ENCODE assay signal across 8 cellular contexts in genomic region chr17:45092932-45093430, GRCh38. TPM values are rescaled to one million over a fixed set of nuclear protein-coding genes. Genes with fewer than 3 reads are reported as not detected.
DNase-seq lines count a peak whose midpoint lies in the region; ATAC-seq and TF ChIP-seq lines count a peak whose summit lies in the region.

No MANE protein-coding gene starts in this region.

- intact Hi-C loops in head of caudate nucleus (cut with DNase I), result loop anchor here (5.0 kb wide), 1 partner anchor 36 kb away; no protein-coding TSS in a partner anchor

- POLR2A ChIA-PET in activated CD8-positive, alpha-beta T cell treated with anti-CD3 and anti-CD28 coated beads, Interleukin-2, amount 10 ng/mL, durations not matched to agents 7 days and 5 days (lab: Charles Lee), result no interaction called here

- H3K4me3 Mint-ChIP-seq in activated CD8-positive, alpha-beta T cell treated with anti-CD3 and anti-CD28 coated beads, Interleukin-2, amount 10 ng/mL, durations not matched to agents 7 days and 5 days, result no peak overlapping the region

- no peak for ATAC-seq in activated CD8-positive, alpha-beta T cell treated with anti-CD3 and anti-CD28 coated beads, Interleukin-2, amount 10 ng/mL, durations not matched to agents 7 days and 5 days
- no peak for ATAC-seq in HG03139 (IDR thresholded peaks at IDR 0.05; ENCODE audit: unreplicated experiment)

- peak overlapping the region; percentile 32 for H3K27ac ChIP-seq in VCaP

- CTCF ChIA-PET in activated CD8-positive, alpha-beta T cell treated with anti-CD3 and anti-CD28 coated beads, Interleukin-2, amount 10 ng/mL, durations not matched to agents 7 days and 5 days (lab: Charles Lee), result no interaction called here

- H3K4me1 Mint-ChIP-seq in activated CD8-positive, alpha-beta T cell treated with anti-CD3 and anti-CD28 coated beads, Interleukin-2, amount 10 ng/mL, durations not matched to agents 7 days and 5 days (ENCODE audit: low read depth), result peaks cover 9% of the 10 kb centered on the region

- no peak overlapping the region for H3K27ac Mint-ChIP-seq in activated CD8-positive, alpha-beta T cell treated with anti-CD3 and anti-CD28 coated beads, Interleukin-2, amount 10 ng/mL, durations not matched to agents 7 days and 5 days

- no peaks in the 10 kb centered on the region for H3K9me3 Mint-ChIP-seq in activated CD8-positive, alpha-beta T cell treated with anti-CD3 and anti-CD28 coated beads, Interleukin-2, amount 10 ng/mL, durations not matched to agents 7 days and 5 days (ENCODE audit: insufficient read depth)

- no peak for TF ChIP-seq CTCF in VCaP (conservative IDR thresholded peaks at IDR 0.05)

- no peaks in the 10 kb centered on the region for H3K27me3 Mint-ChIP-seq in activated CD8-positive, alpha-beta T cell treated with anti-CD3 and anti-CD28 coated beads, Interleukin-2, amount 10 ng/mL, durations not matched to agents 7 days and 5 days (ENCODE audit: low read depth)

- DNase-seq in Daoy (ENCODE audit: low read depth) (peak; percentile 97), head of caudate nucleus (peak; percentile 77 to 98 (median 92)), pulmonary artery endothelial cell (ENCODE audit: low read depth, low spot score) (peak; percentile 95), HuH-7.5 (ENCODE audit: low spot score) (no peak), mesenteric fat pad (ENCODE audit: low spot score) (no peak)
- DNase-seq in activated CD8-positive, alpha-beta T cell treated with anti-CD3 and anti-CD28 coated beads, Interleukin-2, amount 10 ng/mL, durations not matched to agents 7 days and 5 days, result no peak

- H3K36me3 Mint-ChIP-seq in activated CD8-positive, alpha-beta T cell treated with anti-CD3 and anti-CD28 coated beads, Interleukin-2, amount 10 ng/mL, durations not matched to agents 7 days and 5 days (ENCODE audit: low read depth), result peaks cover 63% of the 10 kb centered on the region

RNA-seq across cellular contexts. Expression of gene NMT1, which starts 31.9 kb away (rescaled TPM):
- total RNA-seq in Daoy (2014; rRNA removed; shearing (Covaris generic)), result 112 and 640 TPM in 2 replicates
- total RNA-seq in pulmonary artery endothelial cell (74.8 and 86.0 TPM in 2 replicates), mesenteric fat pad (118 TPM)
- 100 to 1,000 TPM; 125 to 143 TPM for total RNA-seq in activated CD8-positive, alpha-beta T cell treated with anti-CD3 and anti-CD28 coated beads, Interleukin-2, amount 10 ng/mL, durations not matched to agents 7 days and 5 days

RNA-seq across cellular contexts. Expression of gene PLCD3, which starts 39.3 kb away (rescaled TPM):
- 5.3 and 8.7 TPM in 2 replicates for total RNA-seq in Daoy (2014; rRNA removed; shearing (Covaris generic))
- 10.5 and 13.7 TPM in 2 replicates for total RNA-seq in pulmonary artery endothelial cell
- total RNA-seq in activated CD8-positive, alpha-beta T cell treated with anti-CD3 and anti-CD28 coated beads, Interleukin-2, amount 10 ng/mL, durations not matched to agents 7 days and 5 days, result 1 to 10 TPM; 4.3 to 4.6 TPM
- 64.2 TPM for total RNA-seq in mesenteric fat pad

RNA-seq across cellular contexts. Expression of gene DCAKD, which starts 41.5 kb away (rescaled TPM):
- total RNA-seq in Daoy (2014; rRNA removed; shearing (Covaris generic)), result 25.7 and 47.8 TPM in 2 replicates
- total RNA-seq in pulmonary artery endothelial cell, result 20.9 and 34.8 TPM in 2 replicates
- total RNA-seq in activated CD8-positive, alpha-beta T cell treated with anti-CD3 and anti-CD28 coated beads, Interleukin-2, amount 10 ng/mL, durations not matched to agents 7 days and 5 days, result 10 to 100 TPM; 32.9 to 33.7 TPM
- total RNA-seq in mesenteric fat pad, result 28.0 TPM

RNA-seq across cellular contexts. Expression of gene ACBD4, which starts 42.5 kb away (rescaled TPM):
- total RNA-seq in Daoy (2014; rRNA removed; shearing (Covaris generic)), result 0.57 TPM in 1 of 2 replicates, not detected in the other
- 4.4 and 5.5 TPM in 2 replicates for total RNA-seq in pulmonary artery endothelial cell
- total RNA-seq in activated CD8-positive, alpha-beta T cell treated with anti-CD3 and anti-CD28 coated beads, Interleukin-2, amount 10 ng/mL, durations not matched to agents 7 days and 5 days, result 10 to 100 TPM in 1 of 2 experiments, 1 to 10 TPM in 1; 10.0 to 12.5 TPM
- 10.9 TPM for total RNA-seq in mesenteric fat pad

RNA-seq across cellular contexts. Expression of gene HEXIM1, which starts 55.3 kb away (rescaled TPM):
- total RNA-seq in Daoy (2014; rRNA removed; shearing (Covaris generic)), result 4.4 and 7.2 TPM in 2 replicates
- total RNA-seq in pulmonary artery endothelial cell, result 9.7 and 9.8 TPM in 2 replicates
- total RNA-seq in activated CD8-positive, alpha-beta T cell treated with anti-CD3 and anti-CD28 coated beads, Interleukin-2, amount 10 ng/mL, durations not matched to agents 7 days and 5 days, result 10 to 100 TPM; 29.2 to 29.4 TPM
- total RNA-seq in mesenteric fat pad, result 42.1 TPM

Comparison
In these comparisons a context has a peak if more than half of its experiments do, and no peak if none do; other contexts are left out.
1. DNase-seq: peak in Daoy (single experiment), head of caudate nucleus (42 of 42) and pulmonary artery endothelial cell (single experiment); none in activated CD8-positive, alpha-beta T cell treated with anti-CD3 and anti-CD28 coated beads, Interleukin-2, amount 10 ng/mL, durations not matched to agents 7 days and 5 days (single experiment), HuH-7.5 (single experiment) and mesenteric fat pad (single experiment).